Comparison of ENCODE assay signal across 8 cellular contexts in the genomic region with DNA sequence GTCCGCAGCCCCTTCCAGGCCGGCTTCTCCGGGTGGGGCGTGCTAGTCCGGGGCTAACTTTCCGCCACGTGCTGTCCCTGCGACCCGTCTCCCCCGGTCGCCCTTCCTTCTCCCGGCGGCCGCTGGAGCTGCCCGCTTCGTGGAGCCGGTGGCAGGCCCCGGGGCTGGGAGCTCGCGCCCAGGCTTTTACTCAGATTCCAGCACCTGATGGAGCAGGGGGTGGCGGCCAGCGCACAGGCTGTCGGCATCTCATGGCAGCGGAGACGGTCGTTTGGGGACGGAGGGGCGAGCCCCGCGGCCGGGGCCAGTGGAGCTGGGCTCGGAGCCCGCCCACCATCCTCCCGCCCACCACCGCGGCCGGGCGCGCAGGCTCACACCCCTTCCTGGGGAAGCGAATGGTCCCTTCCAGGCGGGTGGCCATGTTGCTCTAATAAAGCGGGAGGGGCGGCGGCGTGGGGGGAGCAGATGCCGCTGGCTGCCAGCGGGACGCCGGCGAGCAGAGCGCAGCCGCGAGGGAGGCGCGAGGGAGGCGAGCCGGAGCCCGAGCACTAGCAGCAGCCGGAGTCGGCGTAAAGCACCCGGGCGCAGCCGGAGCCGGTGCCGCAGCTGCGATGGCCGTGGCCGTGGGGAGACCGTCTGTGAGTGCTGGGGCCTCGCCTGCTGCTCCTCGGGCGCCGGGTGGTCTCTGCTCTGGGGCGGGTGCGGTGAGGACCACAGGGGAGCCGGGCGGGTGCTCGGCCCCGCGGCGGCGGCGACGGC. TPM values are rescaled to one million over a fixed set of nuclear protein-coding genes. Genes with fewer than 3 reads are reported as not detected.
A peak's percentile ranks its signal among the peaks of the same experiment; 100 is the strongest.
DNase-seq lines count a peak whose midpoint lies in the region; ATAC-seq and TF ChIP-seq lines count a peak whose summit lies in the region.

SEPTIN11 (plus strand) TSS at position 460 of the 759 bp plus-strand sequence; CDS start at position 612, 152 bp downstream.

- ATAC-seq in HG02852 (IDR thresholded peaks at IDR 0.05; ENCODE audit: unreplicated experiment) (peak; percentile 63), heart right ventricle (peak; percentile 92 to 97 (median 93)), upper lobe of right lung (peak; percentile 93)

- in situ Hi-C loops in GM13977 (cut with MboI; ENCODE audit: low pct_unique_long_range_greater_than_20kb, low sequenced_read_pairs, unreplicated experiment) = no loop called here

- H3K9me3 ChIP-seq in heart right ventricle = no peaks in the 10 kb centered on the region
- H3K9me3 ChIP-seq in upper lobe of right lung = no peaks in the 10 kb centered on the region

- H3K4me3 ChIP-seq in heart right ventricle = peak within 1 kb of the TSS; percentile 76 to 94 (median 84)
- H3K4me3 ChIP-seq in upper lobe of right lung = peak within 1 kb of the TSS; percentile 84

- no peaks in the 10 kb centered on the region for H3K9me3 Mint-ChIP-seq in progenitor cell of endocrine pancreas (ENCODE audit: low read depth)

- 0% methylated on average over 84 to 85 of the region's 85 CpGs for WGBS in heart right ventricle, 2 donors

- no peaks in the 10 kb centered on the region for H3K27me3 Mint-ChIP-seq in progenitor cell of endocrine pancreas

- DNase-seq in GM13977 (ENCODE audit: low spot score) = peak; percentile 97
- DNase-seq in NCI-H1436 treated with DMSO at 0.1 percent for 48 hours (lab: John Stamatoyannopoulos, UW) = peak; percentile 19
- DNase-seq in T-helper 1 cell = peak; percentile 69 to 84 (median 79)
- peak; percentile 90 for DNase-seq in amniotic epithelial cell (ENCODE audit: low read depth)
- DNase-seq in heart right ventricle = peak; percentile 93 to 95
- DNase-seq in progenitor cell of endocrine pancreas (ENCODE audit: low spot score, unreplicated experiment) = peak; percentile 91
- DNase-seq in upper lobe of right lung = peak; percentile 96

- peak within 1 kb of the TSS; percentile 96 for H3K27ac Mint-ChIP-seq in progenitor cell of endocrine pancreas

- peaks cover 18% of the 10 kb centered on the region for H3K4me1 Mint-ChIP-seq in progenitor cell of endocrine pancreas (ENCODE audit: low read depth)

- H3K27ac ChIP-seq in heart right ventricle (peak within 1 kb of the TSS; percentile 89 to 98 (median 92)), upper lobe of right lung (peak within 1 kb of the TSS; percentile 86)

- peaks cover 2% of the 10 kb centered on the region for H3K36me3 Mint-ChIP-seq in progenitor cell of endocrine pancreas (ENCODE audit: insufficient read depth)

- H3K4me1 ChIP-seq in heart right ventricle (peaks cover 0 to 47% (median 29%) of the 10 kb centered on the region in 9 donors), upper lobe of right lung (peaks cover 8% of the 10 kb centered on the region)

- H3K36me3 ChIP-seq in heart right ventricle (no peaks in the 10 kb centered on the region), upper lobe of right lung (no peaks in the 10 kb centered on the region)

- TF ChIP-seq CTCF in GM13977 (IDR thresholded peaks at IDR 0.05; ENCODE audit: extremely low read depth, insufficient read depth, missing control alignments) (no peak), heart right ventricle (IDR thresholded peaks at IDR 0.05) (peak in 1 of 9 donors; percentile 3), progenitor cell of endocrine pancreas (IDR thresholded peaks at IDR 0.05; ENCODE audit: unreplicated experiment) (no peak), upper lobe of right lung (IDR thresholded peaks at IDR 0.05) (no peak)

- intact Hi-C loops in heart right ventricle (cut with DNase I) (loop anchor here in 6 of 10 donors (2.0 to 10.0 kb wide), 10 partner anchors 35 to 442 kb away; partner anchors contain the start of gene CCNI (in 1 of the 6)), upper lobe of right lung (cut with DNase I) (no loop called here)

- peak within 1 kb of the TSS; percentile 91 for H3K4me3 Mint-ChIP-seq in progenitor cell of endocrine pancreas (ENCODE audit: low read depth)

- no peaks in the 10 kb centered on the region for H3K27me3 ChIP-seq in heart right ventricle
- H3K27me3 ChIP-seq in upper lobe of right lung = no peaks in the 10 kb centered on the region

RNA-seq across cellular contexts. Expression of gene SEPTIN11, which starts in this region (rescaled TPM):
- total RNA-seq in heart right ventricle = 10 to 100 TPM; 26.3 to 55.2 (median 30.6) TPM
- 10 to 100 TPM; 11.2 to 15.9 TPM for polyA plus RNA-seq in heart right ventricle
- total RNA-seq in progenitor cell of endocrine pancreas = 80.4 and 84.1 TPM in 2 replicates
- 112 TPM for total RNA-seq in upper lobe of right lung

Comparison
In these comparisons a context has a peak if more than half of its experiments do, and no peak if none do; other contexts are left out.
1. Peak in every context shown above with its lines: DNase-seq, ATAC-seq, H3K4me3 ChIP-seq and H3K27ac ChIP-seq.
2. DNase-seq: peak in every context shown above with its lines; median percentile 97 in GM13977; 96 in upper lobe of right lung; 94 in heart right ventricle; 91 in progenitor cell of endocrine pancreas; 90 in amniotic epithelial cell; 79 in T-helper 1 cell; 19 in NCI-H1436 treated with DMSO at 0.1 percent for 48 hours.